Comparison of ENCODE assay signal across 11 cellular contexts in genomic region chr19:14135355-14135754, GRCh38. TPM values are rescaled to one million over a fixed set of nuclear protein-coding genes. Genes with fewer than 3 reads are reported as not detected.
DNase-seq lines count a peak whose midpoint lies in the region; ATAC-seq, FAIRE-seq and TF ChIP-seq lines count a peak whose summit lies in the region.
"Had no signal": no experiment of that assay in that cellular context is flagged by ENCODE, and none has a peak within 500 bp of the region (broad histone marks: within the 10 kb centered on the region; RNA-seq: fewer than 3 reads in every experiment).

No MANE protein-coding gene starts in this region.

- no peaks in the 10 kb centered on the region for H3K27me3 Mint-ChIP-seq in astrocyte (ENCODE audit: low read depth, unreplicated experiment)

- peak overlapping the region; percentile 74 for H3K4me3 Mint-ChIP-seq in astrocyte (ENCODE audit: unreplicated experiment)

- peak overlapping the region; percentile 91 to 99 (median 98) for H3K4me2 ChIP-seq in BLaER1 treated with 17β-estradiol and CSF1 and Interleukin-3, amounts not matched to agents 10 nM and 100 nM
- peak overlapping the region; percentile 90 for H3K4me2 ChIP-seq in astrocyte (ENCODE audit: low read length)

- H3K27ac Mint-ChIP-seq in astrocyte (ENCODE audit: unreplicated experiment), result peak overlapping the region; percentile 53

- 65% methylated on average over 6 of the region's 6 CpGs for WGBS in HUES64

- peaks cover 0 to 36% (median 30%) of the 10 kb centered on the region in 11 experiments; a peak in 15 of 22 replicates for H3K36me3 ChIP-seq in BLaER1 treated with 17β-estradiol and CSF1 and Interleukin-3, amounts not matched to agents 10 nM and 100 nM
- H3K36me3 ChIP-seq in HUES64 (ENCODE audit: insufficient read depth, low read length) (peaks cover 6% of the 10 kb centered on the region; the same call in 1 of the 2 replicates), astrocyte (ENCODE audit: insufficient read depth, low read length) (no peaks in the 10 kb centered on the region), mucosa of rectum (ENCODE audit: control insufficient read depth in 2 of 2, insufficient read depth in 2 of 2, low read length in 2 of 2) (no peaks in the 10 kb centered on the region)

- H3K79me2 ChIP-seq in astrocyte (ENCODE audit: insufficient read depth, low read length), result peaks cover 18% of the 10 kb centered on the region

- H3K9me3 ChIP-seq in BLaER1 treated with 17β-estradiol and CSF1 and Interleukin-3, amounts not matched to agents 10 nM and 100 nM (replicated peaks in 1 of 11), result no peaks in the 10 kb centered on the region
- no peaks in the 10 kb centered on the region for H3K9me3 ChIP-seq in HUES64 (ENCODE audit: insufficient read depth, low read depth, low read length)
- H3K9me3 ChIP-seq in astrocyte (ENCODE audit: insufficient read depth, low read depth, low read length), result no peaks in the 10 kb centered on the region
- no peaks in the 10 kb centered on the region for H3K9me3 ChIP-seq in mucosa of rectum (ENCODE audit: control insufficient read depth in 2 of 2, low read length in 2 of 2)

- peaks cover 52 to 83% (median 74%) of the 10 kb centered on the region in 10 experiments for H3K4me1 ChIP-seq in BLaER1 treated with 17β-estradiol and CSF1 and Interleukin-3, amounts not matched to agents 10 nM and 100 nM
- peaks cover 13% of the 10 kb centered on the region for H3K4me1 ChIP-seq in HUES64 (ENCODE audit: insufficient read depth, low read length)
- H3K4me1 ChIP-seq in astrocyte (ENCODE audit: insufficient read depth, low read length), result peaks cover 8% of the 10 kb centered on the region
- peaks cover 0 to 10% of the 10 kb centered on the region in 2 donors for H3K4me1 ChIP-seq in mucosa of rectum (ENCODE audit: control insufficient read depth in 2 of 2, insufficient read depth in 2 of 2, low read length in 2 of 2)

- H3K4me3 ChIP-seq in BLaER1 treated with 17β-estradiol and CSF1 and Interleukin-3, amounts not matched to agents 10 nM and 100 nM, result peak overlapping the region; percentile 60 to 88 (median 78)
- H3K4me3 ChIP-seq in HUES64 (ENCODE audit: low read length) (peak overlapping the region; percentile 93), astrocyte (ENCODE audit: insufficient read depth, low read depth, low read length) (peak overlapping the region; percentile 68), mucosa of rectum (ENCODE audit: low read length in 2 of 2) (peak overlapping the region; percentile 1 to 75)

- H3K4me1 Mint-ChIP-seq in astrocyte (ENCODE audit: low read depth, unreplicated experiment), result peaks cover 8% of the 10 kb centered on the region

- H2AFZ ChIP-seq in astrocyte (ENCODE audit: low read depth, low read length), result no peak overlapping the region

- no peak for DNase-seq in astrocyte (ENCODE audit: low read depth)
- no peak for DNase-seq in NCI-H82 treated with DMSO at 0.1 percent for 48 hours (lab: John Stamatoyannopoulos, UW; ENCODE audit: unreplicated experiment)
- DNase-seq in nucleus accumbens (lab: John Stamatoyannopoulos, UW), result no peak
- DNase-seq in stimulated activated CD8-positive, alpha-beta memory T cell treated with anti-CD3 and anti-CD28 coated beads, Interleukin-4, amount 100 ng/mL, for 48 hours, result no peak

- FAIRE-seq in astrocyte (lab: Jason Lieb, UNC), result no peak
- FAIRE-seq: H54 had no signal

- ATAC-seq in HG03095 (IDR thresholded peaks at IDR 0.05; ENCODE audit: unreplicated experiment), result no peak

- TF ChIP-seq CTCF in astrocyte (IDR thresholded peaks at IDR 0.05; ENCODE audit: insufficient read depth, low read depth, low read length), result no peak

- peaks cover 0 to 24% (median 0%) of the 10 kb centered on the region in 11 experiments; a peak in 9 of 22 replicates for H4K20me1 ChIP-seq in BLaER1 treated with 17β-estradiol and CSF1 and Interleukin-3, amounts not matched to agents 10 nM and 100 nM
- H4K20me1 ChIP-seq in astrocyte (ENCODE audit: insufficient read depth, low read length), result no peaks in the 10 kb centered on the region

- no peaks in the 10 kb centered on the region for H3K36me3 Mint-ChIP-seq in astrocyte (ENCODE audit: low read depth, unreplicated experiment)

- H3K9ac ChIP-seq in BLaER1 treated with 17β-estradiol and CSF1 and Interleukin-3, amounts not matched to agents 10 nM and 100 nM, result peak overlapping the region; percentile 72 to 89 (median 85)
- H3K9ac ChIP-seq in HUES64 (ENCODE audit: low read depth, low read length) (no peak overlapping the region), astrocyte (ENCODE audit: low read length) (peak overlapping the region; percentile 68), mucosa of rectum (ENCODE audit: low read depth in 1 of 2, low read length in 2 of 2) (peak overlapping the region in 1 of 2 donors; percentile 52)

- H3K27me3 ChIP-seq in BLaER1 treated with 17β-estradiol and CSF1 and Interleukin-3, amounts not matched to agents 10 nM and 100 nM, result no peaks in the 10 kb centered on the region
- no peaks in the 10 kb centered on the region for H3K27me3 ChIP-seq in HUES64 (ENCODE audit: insufficient read depth, low read length)
- no peaks in the 10 kb centered on the region for H3K27me3 ChIP-seq in astrocyte (ENCODE audit: insufficient read depth, low read length)
- H3K27me3 ChIP-seq in mucosa of rectum (ENCODE audit: control insufficient read depth in 2 of 2, insufficient read depth in 2 of 2, low read length in 2 of 2), result no peaks in the 10 kb centered on the region

- H3K27ac ChIP-seq in BLaER1 treated with 17β-estradiol and CSF1 and Interleukin-3, amounts not matched to agents 10 nM and 100 nM, result peak overlapping the region in 10 of 11 experiments; percentile 1 to 87 (median 80); a peak in 18 of 22 replicates
- H3K27ac ChIP-seq in HUES64 (ENCODE audit: low read depth, low read length) (no peak overlapping the region), astrocyte (ENCODE audit: low read depth, low read length) (no peak overlapping the region), mucosa of rectum (ENCODE audit: low read depth in 2 of 2, low read length in 2 of 2) (no peak overlapping the region)

- H3K9me3 Mint-ChIP-seq in astrocyte (ENCODE audit: unreplicated experiment), result no peaks in the 10 kb centered on the region

RNA-seq across cellular contexts. Expression of gene ASF1B, which starts 1.0 kb away (rescaled TPM):
- polyA plus RNA-seq in HUES64 (2013, experiment 1 of 2), result 33.9 TPM
- polyA plus RNA-seq in HUES64 (2013, experiment 2 of 2), result 33.5 TPM
- total RNA-seq in astrocyte, result 1.1 and 1.9 TPM in 2 replicates

RNA-seq across cellular contexts. Expression of gene PRKACA, which starts 17.8 kb away (rescaled TPM):
- 34.4 TPM for polyA plus RNA-seq in HUES64 (2013, experiment 1 of 2)
- polyA plus RNA-seq in HUES64 (2013, experiment 2 of 2), result 43.0 TPM
- total RNA-seq in astrocyte, result 80.5 and 82.6 TPM in 2 replicates

RNA-seq across cellular contexts. Expression of gene SAMD1, which starts 44.8 kb away (rescaled TPM):
- 51.0 TPM for polyA plus RNA-seq in HUES64 (2013, experiment 1 of 2)
- 57.8 TPM for polyA plus RNA-seq in HUES64 (2013, experiment 2 of 2)
- total RNA-seq in astrocyte, result 36.8 and 41.7 TPM in 2 replicates

RNA-seq across cellular contexts. Expression of gene C19orf67, which starts 49.8 kb away (rescaled TPM):
- polyA plus RNA-seq in HUES64 (2013, experiment 1 of 2), result not detected
- polyA plus RNA-seq in HUES64 (2013, experiment 2 of 2), result not detected
- total RNA-seq in astrocyte, result not detected in 2 replicates
- total RNA-seq: cardiac septum, lung microvascular endothelial cell had no signal

Comparison
In these comparisons a context has a peak if more than half of its experiments do, and no peak if none do; other contexts are left out.
1. H3K27ac ChIP-seq: peak in BLaER1 treated with 17β-estradiol and CSF1 and Interleukin-3, amounts not matched to agents 10 nM and 100 nM (10 of 11); none in HUES64 (single experiment), astrocyte (single experiment) and mucosa of rectum (0 of 2).
2. H3K4me3 ChIP-seq: peak in every context shown above with its lines; median percentile 93 in HUES64; 78 in BLaER1 treated with 17β-estradiol and CSF1 and Interleukin-3, amounts not matched to agents 10 nM and 100 nM; 68 in astrocyte; 38 in mucosa of rectum.